ENCODE assay signal across 8 cellular contexts in the genomic region with DNA sequence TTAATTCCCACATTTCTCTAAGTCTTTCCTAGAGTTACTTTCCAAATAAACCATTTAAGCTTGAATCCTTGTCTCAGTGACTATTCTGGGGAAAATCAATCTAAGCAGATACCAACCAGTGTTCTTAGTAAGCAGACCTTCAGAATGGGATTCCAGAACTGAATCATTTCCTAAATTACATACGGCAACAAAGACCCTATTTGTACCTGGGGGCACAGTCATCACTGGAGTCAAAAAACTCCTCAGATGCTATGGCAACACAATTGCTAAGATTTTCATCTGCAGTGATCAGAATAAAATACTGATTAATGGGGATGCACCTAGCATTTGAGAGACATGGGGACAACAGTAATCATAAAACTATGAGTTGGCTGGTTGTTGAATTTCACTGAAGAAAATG.
"Had no signal": no experiment of that assay in that cellular context is flagged by ENCODE, and none has a peak within 500 bp of the region (broad histone marks: within the 10 kb centered on the region; RNA-seq: fewer than 3 reads in every experiment).

No MANE protein-coding gene starts in this region.

- DNase-seq: H9, HCEC 1CT, KG1 had no signal

- H3K4me3 ChIP-seq: GM23338, K562 had no signal

- H2AFZ ChIP-seq: GM23338 had no signal

- H3K4me2 ChIP-seq: GM23338 had no signal

- ATAC-seq: GM23338, HepG2, K562 had no signal

- FAIRE-seq: H1, H54, HepG2, K562 had no signal
